15 cellular contexts compared by ENCODE assay signal in the genomic region with DNA sequence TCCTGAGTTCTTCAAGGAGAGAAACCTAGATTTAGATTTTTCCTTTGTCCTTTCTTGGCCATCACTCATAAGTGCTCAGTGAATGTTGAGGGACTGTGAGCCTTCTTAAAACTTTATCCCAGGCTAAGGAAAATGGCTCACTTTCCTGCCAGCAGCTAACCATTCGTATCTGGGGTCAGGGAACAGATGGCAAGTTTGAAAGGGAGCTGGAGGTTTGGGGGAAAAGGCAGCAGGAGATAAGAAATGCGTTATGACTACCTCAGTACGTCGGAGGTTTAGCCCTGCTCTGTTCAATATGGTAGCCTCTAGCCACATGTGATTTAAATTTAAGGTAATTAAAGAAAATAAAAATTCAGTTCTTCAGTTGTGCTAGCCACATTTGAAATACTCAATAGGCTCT. TPM values are rescaled to one million over a fixed set of nuclear protein-coding genes. Genes with fewer than 3 reads are reported as not detected.
"Had no signal": no experiment of that assay in that cellular context is flagged by ENCODE, and none has a peak within 500 bp of the region (broad histone marks: within the 10 kb centered on the region; RNA-seq: fewer than 3 reads in every experiment).

No MANE protein-coding gene starts in this region.

- ATAC-seq: gastrocnemius medialis; heart right ventricle; naive thymus-derived CD4-positive, alpha-beta T cell; stimulated activated naive CD8-positive, alpha-beta T cell treated with anti-CD3 and anti-CD28 coated beads, Interleukin-15, Interleukin-2, amounts not matched to agents 100 U/mL and 50 U/mL, for 24 hours had no signal

- H3K9me3 ChIP-seq: gastrocnemius medialis, heart right ventricle, transverse colon, vagina had no signal

- FAIRE-seq: islet of Langerhans had no signal

- H3K4me1 ChIP-seq: transverse colon had no signal

- H3K27ac ChIP-seq: brain microvascular endothelial cell, gastrocnemius medialis, heart right ventricle, skin epidermis, transverse colon, vagina had no signal

- H3K36me3 ChIP-seq: brain microvascular endothelial cell, gastrocnemius medialis, vagina had no signal

- H3K4me3 ChIP-seq: gastrocnemius medialis, heart right ventricle, lung, skin epidermis, transverse colon, vagina had no signal

- DNase-seq: activated CD4-positive, alpha-beta T cell treated with anti-CD3 and anti-CD28 coated beads, Interleukin-2, amount 50 U/mL, for 4 hours; activated CD4-positive, CD25-positive, alpha-beta regulatory T cell treated with anti-CD3 and anti-CD28 coated beads, Interleukin-2, amount 50 U/mL, for 72 hours; activated naive CD4-positive, alpha-beta T cell treated with Interleukin-2 at 50 U/mL for 16 hours; activated T-cell treated with anti-CD3 and anti-CD28 coated beads for 4 hours; anterior cingulate cortex; brain microvascular endothelial cell; gastrocnemius medialis; heart right ventricle; naive thymus-derived CD4-positive, alpha-beta T cell; stimulated activated naive CD8-positive, alpha-beta T cell treated with anti-CD3 and anti-CD28 coated beads, Interleukin-15, Interleukin-2, amounts not matched to agents 100 U/mL and 50 U/mL, for 24 hours; transverse colon had no signal

- H3K27me3 ChIP-seq: brain microvascular endothelial cell, gastrocnemius medialis, heart right ventricle, transverse colon, vagina had no signal

RNA-seq across cellular contexts. Expression of a gene that starts 46.7 kb away (rescaled TPM):
- total RNA-seq: naive thymus-derived CD4-positive, alpha-beta T cell had no signal
- polyA plus RNA-seq: naive thymus-derived CD4-positive, alpha-beta T cell had no signal
